Comparison of ENCODE assay signal across 35 cellular contexts in the genomic region with DNA sequence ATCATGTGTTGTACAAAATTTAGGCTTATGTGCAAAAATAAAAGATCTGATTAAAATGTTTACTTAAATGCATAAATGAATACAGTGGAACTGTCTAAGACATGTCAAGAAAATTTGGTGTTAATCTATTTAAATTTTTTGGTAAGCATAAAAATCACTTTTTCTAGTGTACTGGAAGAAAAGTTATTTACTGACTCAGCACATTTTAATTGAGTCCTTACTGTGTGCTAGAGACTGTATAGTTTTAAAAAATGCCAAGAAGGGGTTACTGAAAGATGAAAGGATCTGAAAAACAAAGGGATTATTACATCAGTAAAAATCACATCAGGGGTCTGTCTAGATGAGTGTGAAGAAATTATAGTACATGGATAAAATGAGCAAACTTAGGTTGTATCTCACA.
"Had no signal": no experiment of that assay in that cellular context is flagged by ENCODE, and none has a peak within 500 bp of the region (broad histone marks: within the 10 kb centered on the region; RNA-seq: fewer than 3 reads in every experiment).

No MANE protein-coding gene starts in this region.

- H3K9me3 ChIP-seq: adrenal gland, body of pancreas, breast epithelium, Peyer's patch had no signal

- H3K27me3 ChIP-seq: adrenal gland, body of pancreas, breast epithelium, Peyer's patch had no signal

- H3K4me1 ChIP-seq: body of pancreas, breast epithelium, Peyer's patch had no signal

- FAIRE-seq: astrocyte had no signal

- H3K27ac ChIP-seq: adrenal gland, body of pancreas, breast epithelium, Peyer's patch, VCaP had no signal

- ATAC-seq: activated T-cell treated with anti-CD3 and anti-CD28 coated beads, Interleukin-2, amount 50 U/mL, for 72 hours; activated T-helper 17 cell treated with anti-CD3 and anti-CD28 coated beads, Interleukin-2, amount 50 U/mL, for 72 hours; body of pancreas; PC-3 had no signal

- DNase-seq: activated B cell treated with CpG ODN at 0.5 μM for 24 hours; activated CD4-positive, alpha-beta memory T cell treated with anti-CD3 and anti-CD28 coated beads, Interleukin-2, amount 10 ng/mL, durations not matched to agents 7 days and 5 days; activated CD4-positive, alpha-beta T cell treated with anti-CD3 and anti-CD28 coated beads for 48 hours; activated CD4-positive, CD25-positive, alpha-beta regulatory T cell treated with anti-CD3 and anti-CD28 coated beads, Interleukin-2, amount 50 U/mL, for 72 hours; activated effector memory CD4-positive, alpha-beta T cell treated with anti-CD3 and anti-CD28 coated beads, Interleukin-2, amount 50 U/mL, for 16 hours; activated naive CD4-positive, alpha-beta T cell treated with Interleukin-2 at 50 U/mL for 16 hours; activated naive CD8-positive, alpha-beta T cell treated with anti-CD3 and anti-CD28 coated beads, Interleukin-2, amount 10 ng/mL, durations not matched to agents 7 days and 5 days; activated T-cell treated with anti-CD3 and anti-CD28 coated beads, Interleukin-2, amount 50 U/mL, for 1 hour; activated T-cell treated with anti-CD3 and anti-CD28 coated beads, Interleukin-2, amount 50 U/mL, for 72 hours; adrenal gland; body of pancreas; MM.1S; MV-4-11; NCI-H1092; NCI-H146; NCI-H187; NCI-H2029 treated with DMSO at 0.1 percent for 48 hours; NCI-H2107; NCI-H2171; NCI-H510A; NCI-H526; NCI-H748 treated with DMSO at 0.1 percent for 48 hours; NK-92 treated with Interleukin-12 subunit alpha and Interleukin-12 subunit beta, amount 100 ng/mL, for 24 hours; PC-3; Peyer's patch; RPMI8226; SHP77 treated with DMSO at 0.1 percent for 48 hours; SW 1271; T-helper 1 cell; T-helper 2 cell; T-helper 9 cell had no signal

- H3K4me3 ChIP-seq: adrenal gland, body of pancreas, breast epithelium, Peyer's patch had no signal

- H3K36me3 ChIP-seq: adrenal gland, breast epithelium, Peyer's patch had no signal
